Comparison of ENCODE assay signal across 18 cellular contexts in the genomic region with DNA sequence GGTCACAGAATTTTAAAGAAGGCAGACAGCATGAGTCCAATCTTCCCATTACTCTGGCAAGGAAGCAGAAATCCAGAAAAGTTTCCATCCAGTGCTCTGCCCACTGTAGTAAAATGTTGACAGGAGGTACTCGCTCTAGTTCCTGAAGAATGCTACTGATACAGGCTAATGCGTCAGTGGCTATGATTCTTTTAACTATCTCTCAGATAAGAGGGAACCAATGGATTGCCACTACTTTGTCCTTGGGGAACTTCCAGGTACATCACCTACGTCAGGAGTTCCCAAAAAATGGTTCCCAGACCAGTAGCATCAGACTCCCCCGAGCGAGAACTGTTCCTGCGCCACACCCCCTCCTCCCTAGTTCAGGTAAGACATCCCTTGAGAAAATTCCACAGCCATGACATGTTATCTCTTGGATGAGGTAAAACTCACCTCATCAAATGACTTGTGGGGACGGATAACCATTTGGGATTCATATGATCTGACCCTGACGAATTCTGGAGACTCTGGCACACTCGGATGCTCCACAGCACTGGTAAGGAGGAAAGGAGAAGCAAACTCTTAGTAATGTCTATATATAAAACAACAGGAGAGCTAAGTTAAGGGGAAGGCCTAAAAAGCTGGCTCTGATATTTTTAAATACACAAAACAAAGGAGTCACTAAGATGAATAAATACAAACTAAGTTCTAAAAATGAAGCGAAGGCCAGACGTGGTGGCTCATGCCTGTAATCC. TPM values are rescaled to one million over a fixed set of nuclear protein-coding genes. Genes with fewer than 3 reads are reported as not detected.
DNase-seq lines count a peak whose midpoint lies in the region; ATAC-seq and TF ChIP-seq lines count a peak whose summit lies in the region.
"Had no signal": no experiment of that assay in that cellular context is flagged by ENCODE, and none has a peak within 500 bp of the region (broad histone marks: within the 10 kb centered on the region; RNA-seq: fewer than 3 reads in every experiment).

No MANE protein-coding gene starts in this region.

- no peak for TF ChIP-seq CTCF in CD4-positive, alpha-beta T cell (IDR thresholded peaks at IDR 0.05)
- no peak for TF ChIP-seq CTCF in progenitor cell of endocrine pancreas (IDR thresholded peaks at IDR 0.05; ENCODE audit: unreplicated experiment)

- H3K36me3 Mint-ChIP-seq in activated CD8-positive, alpha-beta memory T cell treated with anti-CD3 and anti-CD28 coated beads, Interleukin-2, amount 10 ng/mL, durations not matched to agents 7 days and 5 days: peaks cover 49% of the 10 kb centered on the region
- peaks cover 72% of the 10 kb centered on the region for H3K36me3 Mint-ChIP-seq in CD4-positive, alpha-beta T cell (ENCODE audit: low read depth)
- peaks cover 68% of the 10 kb centered on the region for H3K36me3 Mint-ChIP-seq in central memory CD8-positive, alpha-beta T cell (ENCODE audit: insufficient read depth)
- peaks cover 32% of the 10 kb centered on the region for H3K36me3 Mint-ChIP-seq in progenitor cell of endocrine pancreas (ENCODE audit: insufficient read depth)

- no peak overlapping the region for H3K4me3 Mint-ChIP-seq in activated CD8-positive, alpha-beta memory T cell treated with anti-CD3 and anti-CD28 coated beads, Interleukin-2, amount 10 ng/mL, durations not matched to agents 7 days and 5 days
- no peak overlapping the region for H3K4me3 Mint-ChIP-seq in CD4-positive, alpha-beta T cell
- H3K4me3 Mint-ChIP-seq in central memory CD8-positive, alpha-beta T cell: no peak overlapping the region
- H3K4me3 Mint-ChIP-seq in progenitor cell of endocrine pancreas (ENCODE audit: low read depth): no peak overlapping the region
- H3K4me3 Mint-ChIP-seq: CD4-positive, alpha-beta memory T cell had no signal

- H3K27ac ChIP-seq in CD4-positive, alpha-beta T cell (ENCODE audit: low read depth, low read length): no peak overlapping the region
- H3K27ac ChIP-seq: KMS-11 had no signal

- CTCF ChIA-PET in activated CD8-positive, alpha-beta memory T cell treated with anti-CD3 and anti-CD28 coated beads, Interleukin-2, amount 10 ng/mL, durations not matched to agents 7 days and 5 days (lab: Charles Lee): interaction anchor here (1.2 to 7.2 kb wide), 2 partner anchors 17 to 53 kb away, joined by 3 to 33 read pairs; no protein-coding TSS in a partner anchor
- CTCF ChIA-PET in CD4-positive, alpha-beta T cell (lab: Charles Lee): interaction anchor here (1.2 kb wide), 1 partner anchor 18 kb away, joined by 3 read pairs; no protein-coding TSS in a partner anchor

- DNase-seq in activated CD8-positive, alpha-beta memory T cell treated with anti-CD3 and anti-CD28 coated beads, Interleukin-2, amount 10 ng/mL, durations not matched to agents 7 days and 5 days: no peak
- no peak for DNase-seq in activated CD8-positive, alpha-beta memory T cell treated with anti-CD3 and anti-CD28 coated beads, Interleukin-2, amount 50 U/mL, for 4 hours
- no peak for DNase-seq in CD4-positive, alpha-beta T cell
- DNase-seq in central memory CD8-positive, alpha-beta T cell (ENCODE audit: low spot score in 2 of 2): no peak
- DNase-seq in progenitor cell of endocrine pancreas (ENCODE audit: low spot score, unreplicated experiment): no peak
- DNase-seq: BE2C; Calu3; CD4-positive, alpha-beta memory T cell; MV-4-11; NCI-H1694 treated with DMSO at 0.1 percent for 48 hours; NCI-H510A; NCI-H748 treated with DMSO at 0.1 percent for 48 hours; NK-92 treated with Interleukin-12 subunit alpha and Interleukin-12 subunit beta, amount 100 ng/mL, for 24 hours; SHP77 treated with DMSO at 0.1 percent for 48 hours had no signal

- POLR2A ChIA-PET in CD4-positive, alpha-beta T cell (lab: Charles Lee): no interaction called here

- ATAC-seq in activated CD8-positive, alpha-beta memory T cell treated with anti-CD3 and anti-CD28 coated beads, Interleukin-2, amount 10 ng/mL, durations not matched to agents 7 days and 5 days: no peak
- ATAC-seq in CD4-positive, alpha-beta T cell (ENCODE audit: poor library complexity): no peak
- no peak for ATAC-seq in central memory CD8-positive, alpha-beta T cell (replicated peaks; ENCODE audit: extremely low read depth, poor library complexity, severe bottlenecking)
- ATAC-seq in HG02798 (IDR thresholded peaks at IDR 0.05; ENCODE audit: poor library complexity, unreplicated experiment) (no peak), GM19324 (IDR thresholded peaks at IDR 0.05; ENCODE audit: low FRiP score, unreplicated experiment) (no peak)

- peak overlapping the region; percentile 3 for H3K27ac Mint-ChIP-seq in activated CD8-positive, alpha-beta memory T cell treated with anti-CD3 and anti-CD28 coated beads, Interleukin-2, amount 10 ng/mL, durations not matched to agents 7 days and 5 days
- peak overlapping the region; percentile 43 for H3K27ac Mint-ChIP-seq in CD4-positive, alpha-beta T cell
- peak overlapping the region; percentile 54 for H3K27ac Mint-ChIP-seq in central memory CD8-positive, alpha-beta T cell (ENCODE audit: low read depth)
- H3K27ac Mint-ChIP-seq in progenitor cell of endocrine pancreas: peak overlapping the region; percentile 12

- no peaks in the 10 kb centered on the region for H3K9me3 ChIP-seq in CD4-positive, alpha-beta T cell (ENCODE audit: control insufficient read depth, low read length)
- H3K9me3 ChIP-seq: BE2C had no signal

- intact Hi-C loops in CD4-positive, alpha-beta T cell (cut with DNase I, micrococcal nuclease): no loop called here

- peaks cover 32% of the 10 kb centered on the region for H3K4me1 Mint-ChIP-seq in activated CD8-positive, alpha-beta memory T cell treated with anti-CD3 and anti-CD28 coated beads, Interleukin-2, amount 10 ng/mL, durations not matched to agents 7 days and 5 days
- H3K4me1 Mint-ChIP-seq in CD4-positive, alpha-beta T cell (ENCODE audit: low read depth): peaks cover 19% of the 10 kb centered on the region
- H3K4me1 Mint-ChIP-seq in central memory CD8-positive, alpha-beta T cell: peaks cover 23% of the 10 kb centered on the region
- peaks cover 12% of the 10 kb centered on the region for H3K4me1 Mint-ChIP-seq in progenitor cell of endocrine pancreas (ENCODE audit: low read depth)

- H3K27me3 ChIP-seq in CD4-positive, alpha-beta T cell (ENCODE audit: control insufficient read depth, insufficient read depth, low read length): no peaks in the 10 kb centered on the region
- H3K27me3 ChIP-seq: BE2C had no signal

- no peaks in the 10 kb centered on the region for H3K27me3 Mint-ChIP-seq in activated CD8-positive, alpha-beta memory T cell treated with anti-CD3 and anti-CD28 coated beads, Interleukin-2, amount 10 ng/mL, durations not matched to agents 7 days and 5 days
- no peaks in the 10 kb centered on the region for H3K27me3 Mint-ChIP-seq in CD4-positive, alpha-beta T cell
- no peaks in the 10 kb centered on the region for H3K27me3 Mint-ChIP-seq in central memory CD8-positive, alpha-beta T cell
- no peaks in the 10 kb centered on the region for H3K27me3 Mint-ChIP-seq in progenitor cell of endocrine pancreas
- H3K27me3 Mint-ChIP-seq: CD4-positive, alpha-beta memory T cell had no signal

- H3K9me3 Mint-ChIP-seq in activated CD8-positive, alpha-beta memory T cell treated with anti-CD3 and anti-CD28 coated beads, Interleukin-2, amount 10 ng/mL, durations not matched to agents 7 days and 5 days (ENCODE audit: low read depth): no peaks in the 10 kb centered on the region
- no peaks in the 10 kb centered on the region for H3K9me3 Mint-ChIP-seq in CD4-positive, alpha-beta T cell
- H3K9me3 Mint-ChIP-seq in central memory CD8-positive, alpha-beta T cell: no peaks in the 10 kb centered on the region
- no peaks in the 10 kb centered on the region for H3K9me3 Mint-ChIP-seq in progenitor cell of endocrine pancreas (ENCODE audit: low read depth)
- H3K9me3 Mint-ChIP-seq: CD4-positive, alpha-beta memory T cell had no signal

RNA-seq across cellular contexts. Expression of a gene that starts 16.5 kb away (rescaled TPM):
- total RNA-seq in activated CD8-positive, alpha-beta memory T cell treated with anti-CD3 and anti-CD28 coated beads, Interleukin-2, amount 10 ng/mL, durations not matched to agents 7 days and 5 days: 100 to 1,000 TPM; 131 to 180 TPM
- total RNA-seq in CD4-positive, alpha-beta T cell: 10 to 100 TPM; 57.4 to 58.6 TPM
- total RNA-seq in progenitor cell of endocrine pancreas: 117 and 118 TPM in 2 replicates

RNA-seq across cellular contexts. Expression of a gene that starts 46.9 kb away (rescaled TPM):
- 10 to 100 TPM; 32.0 to 53.6 TPM for total RNA-seq in activated CD8-positive, alpha-beta memory T cell treated with anti-CD3 and anti-CD28 coated beads, Interleukin-2, amount 10 ng/mL, durations not matched to agents 7 days and 5 days
- total RNA-seq in CD4-positive, alpha-beta T cell: 100 to 1,000 TPM; 728 to 730 TPM
- total RNA-seq in progenitor cell of endocrine pancreas: 0.64 and 0.93 TPM in 2 replicates

RNA-seq across cellular contexts. Expression of a gene that starts 53.8 kb away (rescaled TPM):
- 1 to 10 TPM; 1.9 to 6.4 TPM for total RNA-seq in activated CD8-positive, alpha-beta memory T cell treated with anti-CD3 and anti-CD28 coated beads, Interleukin-2, amount 10 ng/mL, durations not matched to agents 7 days and 5 days
- 1 to 10 TPM; 5.0 to 6.5 TPM for total RNA-seq in CD4-positive, alpha-beta T cell
- 0.29 TPM in 1 of 2 replicates, not detected in the other for total RNA-seq in progenitor cell of endocrine pancreas
- total RNA-seq: A172, Calu3 had no signal

Comparison
In these comparisons a context has a peak if more than half of its experiments do, and no peak if none do; other contexts are left out.
1. H3K27ac Mint-ChIP-seq: peak in every context shown above with its lines; median percentile 54 in central memory CD8-positive, alpha-beta T cell; 43 in CD4-positive, alpha-beta T cell; 12 in progenitor cell of endocrine pancreas; 3 in activated CD8-positive, alpha-beta memory T cell treated with anti-CD3 and anti-CD28 coated beads, Interleukin-2, amount 10 ng/mL, durations not matched to agents 7 days and 5 days.
2. RNA of a gene that starts 46.9 kb away (total RNA-seq): 728 to 730 TPM in CD4-positive, alpha-beta T cell and 32.0 to 53.6 TPM in activated CD8-positive, alpha-beta memory T cell treated with anti-CD3 and anti-CD28 coated beads, Interleukin-2, amount 10 ng/mL, durations not matched to agents 7 days and 5 days; 0.64 to 0.93 TPM in progenitor cell of endocrine pancreas; every median in the first group is over 10 times any median in the second.